Comparison of ENCODE assay signal across 1 cellular context in genomic region chr6:49570474-49571079, GRCh38.
TF ChIP-seq lines count a peak whose summit lies in the region.

No MANE protein-coding gene starts in this region.

TF ChIP-seq in SK-N-SH, 30 proteins besides CTCF, POLR2A, EP300 and RAD21 (continued from another document):
- TF ChIP-seq REST (IDR thresholded peaks at IDR 0.05; ENCODE audit: low read depth, low read length) (no peak), RXRA (IDR thresholded peaks at IDR 0.05; ENCODE audit: borderline replicate concordance, low read depth) (no peak), SMC3 (IDR thresholded peaks at IDR 0.05; ENCODE audit: low read depth, low read length) (no peak), GATA2 (CRISPR knock-in tag; IDR thresholded peaks at IDR 0.05) (no peak)
